ENCODE assay signal across 19 cellular contexts in the genomic region with DNA sequence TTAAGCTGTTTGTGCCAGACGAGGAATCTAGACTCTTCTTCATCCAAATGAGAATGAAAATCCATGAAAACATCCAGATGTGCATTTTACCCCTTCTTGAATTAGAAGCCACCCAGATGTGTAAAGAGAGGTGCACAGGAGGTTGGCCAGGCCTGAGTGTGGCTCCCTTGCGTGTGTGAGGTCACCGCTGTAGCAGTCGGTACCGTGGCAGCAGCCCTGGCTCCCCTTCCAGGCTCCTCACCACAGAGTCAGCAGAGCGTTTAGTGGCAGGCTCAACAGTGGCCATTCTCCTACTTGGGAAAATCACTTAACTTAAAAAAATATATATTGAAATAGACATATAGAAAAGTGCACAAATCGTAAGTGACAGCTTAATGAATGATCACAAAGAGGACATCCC.
"Had no signal": no experiment of that assay in that cellular context is flagged by ENCODE, and none has a peak within 500 bp of the region (broad histone marks: within the 10 kb centered on the region; RNA-seq: fewer than 3 reads in every experiment).

No MANE protein-coding gene starts in this region.

- H3K27me3 ChIP-seq: SJSA1 had no signal

- H3K4me3 ChIP-seq: K562, SJSA1, SK-N-MC had no signal

- H3K27ac ChIP-seq: HL-60, KMS-11, SJSA1, SK-N-MC had no signal

- H3K4me1 ChIP-seq: SJSA1 had no signal

- H3K36me3 ChIP-seq: SJSA1 had no signal

- H3K9me3 ChIP-seq: SJSA1 had no signal

- H3K9ac ChIP-seq: KMS-11 had no signal

- H3K4me2 ChIP-seq: KMS-11 had no signal

- DNase-seq: Kasumi-1, MM.1S, NCI-H1092 treated with DMSO at 0.1 percent for 48 hours, NCI-H1436 treated with DMSO at 0.1 percent for 48 hours, NCI-H1694, NCI-H1930, NCI-H2171 treated with DMSO at 0.1 percent for 48 hours, NCI-H345, NCI-H524 treated with DMSO at 0.1 percent for 48 hours, NCI-H69, NCI-H774, Right ventricle myocardium superior, RPMI8226, SIG-M5 had no signal

- ATAC-seq: K562 had no signal
